ENCODE assay signal across 10 cellular contexts in genomic region chrX:26649534-26649933, GRCh38.
A peak's percentile ranks its signal among the peaks of the same experiment; 100 is the strongest.
DNase-seq lines count a peak whose midpoint lies in the region; FAIRE-seq and TF ChIP-seq lines count a peak whose summit lies in the region.
"Had no signal": no experiment of that assay in that cellular context is flagged by ENCODE, and none has a peak within 500 bp of the region (broad histone marks: within the 10 kb centered on the region; RNA-seq: fewer than 3 reads in every experiment).

No MANE protein-coding gene starts in this region.

- H3K79me2 ChIP-seq in osteoblast (ENCODE audit: insufficient read depth, low read length), result no peaks in the 10 kb centered on the region

- H3K27ac Mint-ChIP-seq in activated CD4-positive, alpha-beta memory T cell treated with anti-CD3 and anti-CD28 coated beads for 36 hours, result no peak overlapping the region

- H3K9me3 ChIP-seq in osteoblast (ENCODE audit: low read depth, low read length) (peaks cover 4% of the 10 kb centered on the region), small intestine (ENCODE audit: control insufficient read depth, low read depth) (no peaks in the 10 kb centered on the region)

- in situ Hi-C loops in KBM-7 (cut with MboI; ENCODE audit: low pct_unique_long_range_greater_than_20kb, low sequenced_read_pairs) (no loop called here), astrocyte of the spinal cord (cut with HindIII; ENCODE audit: low sequenced_read_pairs) (no loop called here)

- no peaks in the 10 kb centered on the region for H3K36me3 ChIP-seq in osteoblast (ENCODE audit: insufficient read depth, low read length)
- H3K36me3 ChIP-seq in small intestine (ENCODE audit: control insufficient read depth in 2 of 2, insufficient read depth in 2 of 2, low read length in 2 of 2), result no peaks in the 10 kb centered on the region
- H3K36me3 ChIP-seq: BLaER1 treated with 17β-estradiol and CSF1 and Interleukin-3, amounts not matched to agents 10 nM and 100 nM had no signal

- H3K36me3 Mint-ChIP-seq in activated CD4-positive, alpha-beta memory T cell treated with anti-CD3 and anti-CD28 coated beads for 36 hours, result no peaks in the 10 kb centered on the region

- TF ChIP-seq CTCF in astrocyte of the spinal cord (IDR thresholded peaks at IDR 0.05; ENCODE audit: low read depth, low read length) (peak; percentile 47), osteoblast (IDR thresholded peaks at IDR 0.05; ENCODE audit: extremely low read depth, low read depth, low read length) (peak; percentile 47)

- intact Hi-C loops in activated CD4-positive, alpha-beta memory T cell treated with anti-CD3 and anti-CD28 coated beads for 36 hours (cut with micrococcal nuclease), result no loop called here

- H3K4me1 Mint-ChIP-seq in activated CD4-positive, alpha-beta memory T cell treated with anti-CD3 and anti-CD28 coated beads for 36 hours (ENCODE audit: low read depth), result no peaks in the 10 kb centered on the region

- H3K9me3 Mint-ChIP-seq in activated CD4-positive, alpha-beta memory T cell treated with anti-CD3 and anti-CD28 coated beads for 36 hours, result peaks cover 11% of the 10 kb centered on the region

- no peaks in the 10 kb centered on the region for H3K27me3 Mint-ChIP-seq in activated CD4-positive, alpha-beta memory T cell treated with anti-CD3 and anti-CD28 coated beads for 36 hours

- no peak overlapping the region for H3K4me3 ChIP-seq in astrocyte of the spinal cord (ENCODE audit: low read depth, low read length)
- no peak overlapping the region for H3K4me3 ChIP-seq in osteoblast (ENCODE audit: insufficient read depth, low read length)
- H3K4me3 ChIP-seq in small intestine (ENCODE audit: low read depth in 1 of 2, low read length in 2 of 2), result no peak overlapping the region
- H3K4me3 ChIP-seq: BLaER1 treated with 17β-estradiol and CSF1 and Interleukin-3, amounts not matched to agents 10 nM and 100 nM had no signal

- no peaks in the 10 kb centered on the region for H4K20me1 ChIP-seq in osteoblast (ENCODE audit: insufficient read depth, low read length)
- H4K20me1 ChIP-seq: BLaER1 treated with 17β-estradiol and CSF1 and Interleukin-3, amounts not matched to agents 10 nM and 100 nM had no signal

- no peak overlapping the region for H3K4me3 Mint-ChIP-seq in activated CD4-positive, alpha-beta memory T cell treated with anti-CD3 and anti-CD28 coated beads for 36 hours

- H3K4me1 ChIP-seq in osteoblast (ENCODE audit: insufficient read depth, low read length), result no peaks in the 10 kb centered on the region
- no peaks in the 10 kb centered on the region for H3K4me1 ChIP-seq in small intestine (ENCODE audit: control insufficient read depth in 2 of 2, insufficient read depth in 1 of 2, low read depth in 1 of 2, low read length in 1 of 2)
- H3K4me1 ChIP-seq: BLaER1 treated with 17β-estradiol and CSF1 and Interleukin-3, amounts not matched to agents 10 nM and 100 nM had no signal

- H3K4me2 ChIP-seq in osteoblast (ENCODE audit: insufficient read depth, low read length), result no peak overlapping the region
- H3K4me2 ChIP-seq: BLaER1 treated with 17β-estradiol and CSF1 and Interleukin-3, amounts not matched to agents 10 nM and 100 nM had no signal

- WGBS in small intestine, 3 donors, result 24 to 48% (median 42%) methylated on average over 7 of the region's 7 CpGs

- H3K27me3 ChIP-seq in osteoblast (ENCODE audit: insufficient read depth, low read length) (no peaks in the 10 kb centered on the region), small intestine (ENCODE audit: control insufficient read depth in 2 of 2, insufficient read depth in 2 of 2, low read length in 2 of 2) (no peaks in the 10 kb centered on the region)

- no peak for FAIRE-seq in small intestine (lab: Jason Lieb, UNC)

- no peak overlapping the region for H2AFZ ChIP-seq in osteoblast (ENCODE audit: low read length)

- DNase-seq in NCI-H2196 (lab: John Stamatoyannopoulos, UW; ENCODE audit: unreplicated experiment), result peak; percentile 8
- DNase-seq in NCI-H2196 treated with DMSO at 0.1 percent for 48 hours (lab: John Stamatoyannopoulos, UW; ENCODE audit: unreplicated experiment), result no peak
- peak; percentile 26 for DNase-seq in KBM-7
- DNase-seq in astrocyte of the spinal cord (ENCODE audit: low read depth, low spot score), result peak; percentile 7
- no peak for DNase-seq in osteoblast (ENCODE audit: insufficient read length, low spot score, missing footprints)
- DNase-seq in activated CD4-positive, CD25-positive, alpha-beta regulatory T cell treated with anti-CD3 and anti-CD28 coated beads, Interleukin-2, amount 50 U/mL, for 72 hours, result no peak
- no peak for DNase-seq in small intestine
- no peak for DNase-seq in activated CD4-positive, alpha-beta memory T cell treated with anti-CD3 and anti-CD28 coated beads for 36 hours
- DNase-seq: NCI-H1048 had no signal

- POLR2A ChIA-PET in activated CD4-positive, alpha-beta memory T cell treated with anti-CD3 and anti-CD28 coated beads for 36 hours (lab: Charles Lee), result no interaction called here

- H3K27ac ChIP-seq in osteoblast (ENCODE audit: low read depth, low read length), result no peak overlapping the region
- H3K27ac ChIP-seq in small intestine (ENCODE audit: low read depth in 1 of 2, low read length in 1 of 2), result no peak overlapping the region
- H3K27ac ChIP-seq: BLaER1 treated with 17β-estradiol and CSF1 and Interleukin-3, amounts not matched to agents 10 nM and 100 nM had no signal

- CTCF ChIA-PET in activated CD4-positive, alpha-beta memory T cell treated with anti-CD3 and anti-CD28 coated beads for 36 hours (lab: Charles Lee), result no interaction called here

Comparison
In these comparisons a context has a peak if more than half of its experiments do, and no peak if none do; other contexts are left out.
1. DNase-seq: peak in NCI-H2196 (single experiment), KBM-7 (single experiment) and astrocyte of the spinal cord (single experiment); none in NCI-H2196 treated with DMSO at 0.1 percent for 48 hours (single experiment), osteoblast (single experiment), activated CD4-positive, CD25-positive, alpha-beta regulatory T cell treated with anti-CD3 and anti-CD28 coated beads, Interleukin-2, amount 50 U/mL, for 72 hours (single experiment), small intestine (single experiment) and activated CD4-positive, alpha-beta memory T cell treated with anti-CD3 and anti-CD28 coated beads for 36 hours (single experiment).